Comparison of ENCODE assay signal across 1 cellular context in the genomic region with DNA sequence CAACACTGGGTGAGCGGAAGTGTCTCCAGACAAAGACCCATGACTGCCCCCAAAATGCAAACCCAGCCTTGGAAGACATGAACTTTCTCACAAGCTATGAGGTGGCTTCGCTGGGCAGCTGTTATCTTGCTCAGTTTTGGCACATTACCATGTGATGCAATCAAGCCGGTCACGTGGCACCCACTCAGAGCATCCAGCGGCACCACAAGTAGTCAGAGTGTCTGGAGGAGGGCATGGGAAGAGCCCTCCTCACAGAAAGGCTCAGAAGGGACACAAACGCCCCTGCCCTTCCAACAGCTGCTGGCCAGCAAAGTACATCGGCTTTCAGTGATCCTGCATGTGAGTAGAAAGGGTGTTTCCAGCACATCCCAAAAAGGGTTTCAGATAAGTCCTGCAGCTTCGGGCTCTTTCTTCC.
A peak's percentile ranks its signal among the peaks of the same experiment; 100 is the strongest.
TF ChIP-seq lines count a peak whose summit lies in the region.

No MANE protein-coding gene starts in this region.

TF ChIP-seq in HEK293, 187 proteins besides CTCF, POLR2A, EP300 and RAD21 (continued from another document and continues in another):
- TF ChIP-seq, protein P1, sequence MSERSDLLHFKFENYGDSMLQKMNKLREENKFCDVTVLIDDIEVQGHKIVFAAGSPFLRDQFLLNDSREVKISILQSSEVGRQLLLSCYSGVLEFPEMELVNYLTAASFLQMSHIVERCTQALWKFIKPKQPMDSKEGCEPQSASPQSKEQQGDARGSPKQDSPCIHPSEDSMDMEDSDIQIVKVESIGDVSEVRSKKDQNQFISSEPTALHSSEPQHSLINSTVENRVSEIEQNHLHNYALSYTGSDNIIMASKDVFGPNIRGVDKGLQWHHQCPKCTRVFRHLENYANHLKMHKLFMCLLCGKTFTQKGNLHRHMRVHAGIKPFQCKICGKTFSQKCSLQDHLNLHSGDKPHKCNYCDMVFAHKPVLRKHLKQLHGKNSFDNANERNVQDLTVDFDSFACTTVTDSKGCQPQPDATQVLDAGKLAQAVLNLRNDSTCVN (tag by site-specific recombination; optimal IDR thresholded peaks at IDR 0.05): no peak
- TF ChIP-seq, protein P2, sequence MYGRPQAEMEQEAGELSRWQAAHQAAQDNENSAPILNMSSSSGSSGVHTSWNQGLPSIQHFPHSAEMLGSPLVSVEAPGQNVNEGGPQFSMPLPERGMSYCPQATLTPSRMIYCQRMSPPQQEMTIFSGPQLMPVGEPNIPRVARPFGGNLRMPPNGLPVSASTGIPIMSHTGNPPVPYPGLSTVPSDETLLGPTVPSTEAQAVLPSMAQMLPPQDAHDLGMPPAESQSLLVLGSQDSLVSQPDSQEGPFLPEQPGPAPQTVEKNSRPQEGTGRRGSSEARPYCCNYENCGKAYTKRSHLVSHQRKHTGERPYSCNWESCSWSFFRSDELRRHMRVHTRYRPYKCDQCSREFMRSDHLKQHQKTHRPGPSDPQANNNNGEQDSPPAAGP (tag by site-specific recombination; IDR thresholded peaks at IDR 0.05): no peak
- TF ChIP-seq KLF10 (tag by site-specific recombination; IDR thresholded peaks at IDR 0.05) (no peak), SCRT1 (tag by site-specific recombination; IDR thresholded peaks at IDR 0.05; ENCODE audit: borderline replicate concordance) (no peak), ZNF701 (tag by site-specific recombination; IDR thresholded peaks at IDR 0.05) (no peak), TCF7L2 (IDR thresholded peaks at IDR 0.05; ENCODE audit: borderline replicate concordance, low read depth, low read length) (no peak), ZFHX2 (tag by site-specific recombination; conservative IDR thresholded peaks at IDR 0.05) (peak; percentile 82), ZNF138 (tag by site-specific recombination; IDR thresholded peaks at IDR 0.05; ENCODE audit: borderline replicate concordance) (no peak), ZEB2 (tag by site-specific recombination; IDR thresholded peaks at IDR 0.05) (peak; percentile 65), ZNF10 (tag by site-specific recombination; IDR thresholded peaks at IDR 0.05) (no peak), ZNF121 (tag by site-specific recombination; IDR thresholded peaks at IDR 0.05) (no peak), ZNF629 (tag by site-specific recombination; IDR thresholded peaks at IDR 0.05) (peak; percentile 80), MYNN (tag by site-specific recombination; IDR thresholded peaks at IDR 0.05; ENCODE audit: borderline replicate concordance) (no peak), ZNF404 (tag by site-specific recombination; IDR thresholded peaks at IDR 0.05) (no peak), ZNF311 (tag by site-specific recombination; IDR thresholded peaks at IDR 0.05; ENCODE audit: borderline replicate concordance) (no peak), ZNF394 (tag by site-specific recombination; IDR thresholded peaks at IDR 0.05; ENCODE audit: borderline replicate concordance) (peak; percentile 66; the same call in 1 of the 2 replicates), ZBTB1 (tag by site-specific recombination; IDR thresholded peaks at IDR 0.05) (no peak), ZNF211 (tag by site-specific recombination; IDR thresholded peaks at IDR 0.05; ENCODE audit: low read depth) (no peak), ZNF610 (tag by site-specific recombination; IDR thresholded peaks at IDR 0.05; ENCODE audit: borderline replicate concordance) (no peak), TRIM28 (IDR thresholded peaks at IDR 0.05; ENCODE audit: borderline replicate concordance, low read length) (peak; percentile 81), ZNF843 (tag by site-specific recombination; IDR thresholded peaks at IDR 0.05) (peak; percentile 58; the same call in 1 of the 2 replicates), ZNF426 (tag by site-specific recombination; IDR thresholded peaks at IDR 0.05) (no peak), ZNF837 (tag by site-specific recombination; IDR thresholded peaks at IDR 0.05) (no peak), ZIC2 (tag by site-specific recombination; IDR thresholded peaks at IDR 0.05) (no peak), ZNF202 (tag by site-specific recombination; IDR thresholded peaks at IDR 0.05; ENCODE audit: borderline replicate concordance) (no peak), ZNF221 (tag by site-specific recombination; IDR thresholded peaks at IDR 0.05; ENCODE audit: borderline replicate concordance) (no peak), ZBTB48 (tag by site-specific recombination; IDR thresholded peaks at IDR 0.05) (no peak), ZNF501 (tag by site-specific recombination; IDR thresholded peaks at IDR 0.05) (0 out of 2 replicates have a peak, but pooled peaks have one; percentile 41), ZSCAN16 (tag by site-specific recombination; IDR thresholded peaks at IDR 0.05) (no peak), OSR2 (tag by site-specific recombination; IDR thresholded peaks at IDR 0.05) (no peak), ZNF510 (tag by site-specific recombination; IDR thresholded peaks at IDR 0.05; ENCODE audit: insufficient replicate concordance) (no peak), ZNF624 (tag by site-specific recombination; IDR thresholded peaks at IDR 0.05) (no peak), ZNF626 (tag by site-specific recombination; IDR thresholded peaks at IDR 0.05) (no peak), ZNF274 (IDR thresholded peaks at IDR 0.05; ENCODE audit: low read length) (no peak), ZNF274 (tag by site-specific recombination; IDR thresholded peaks at IDR 0.05; ENCODE audit: borderline replicate concordance) (no peak), KLF16 (tag by site-specific recombination; IDR thresholded peaks at IDR 0.05) (peak; percentile 32; the same call in 1 of the 2 replicates), ZBTB8A (tag by site-specific recombination; IDR thresholded peaks at IDR 0.05) (0 out of 2 replicates have a peak, but pooled peaks have one; percentile 19), ZNF555 (tag by site-specific recombination; conservative IDR thresholded peaks at IDR 0.05) (no peak), ZNF791 (tag by site-specific recombination; IDR thresholded peaks at IDR 0.05) (no peak), ZNF830 (tag by site-specific recombination; IDR thresholded peaks at IDR 0.05; ENCODE audit: low read depth) (no peak), ZNF133 (tag by site-specific recombination; IDR thresholded peaks at IDR 0.05) (no peak)
- TF ChIP-seq, protein P3, sequence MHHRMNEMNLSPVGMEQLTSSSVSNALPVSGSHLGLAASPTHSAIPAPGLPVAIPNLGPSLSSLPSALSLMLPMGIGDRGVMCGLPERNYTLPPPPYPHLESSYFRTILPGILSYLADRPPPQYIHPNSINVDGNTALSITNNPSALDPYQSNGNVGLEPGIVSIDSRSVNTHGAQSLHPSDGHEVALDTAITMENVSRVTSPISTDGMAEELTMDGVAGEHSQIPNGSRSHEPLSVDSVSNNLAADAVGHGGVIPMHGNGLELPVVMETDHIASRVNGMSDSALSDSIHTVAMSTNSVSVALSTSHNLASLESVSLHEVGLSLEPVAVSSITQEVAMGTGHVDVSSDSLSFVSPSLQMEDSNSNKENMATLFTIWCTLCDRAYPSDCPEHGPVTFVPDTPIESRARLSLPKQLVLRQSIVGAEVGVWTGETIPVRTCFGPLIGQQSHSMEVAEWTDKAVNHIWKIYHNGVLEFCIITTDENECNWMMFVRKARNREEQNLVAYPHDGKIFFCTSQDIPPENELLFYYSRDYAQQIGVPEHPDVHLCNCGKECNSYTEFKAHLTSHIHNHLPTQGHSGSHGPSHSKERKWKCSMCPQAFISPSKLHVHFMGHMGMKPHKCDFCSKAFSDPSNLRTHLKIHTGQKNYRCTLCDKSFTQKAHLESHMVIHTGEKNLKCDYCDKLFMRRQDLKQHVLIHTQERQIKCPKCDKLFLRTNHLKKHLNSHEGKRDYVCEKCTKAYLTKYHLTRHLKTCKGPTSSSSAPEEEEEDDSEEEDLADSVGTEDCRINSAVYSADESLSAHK (tag by site-specific recombination; IDR thresholded peaks at IDR 0.05): no peak
- TF ChIP-seq, protein P4, sequence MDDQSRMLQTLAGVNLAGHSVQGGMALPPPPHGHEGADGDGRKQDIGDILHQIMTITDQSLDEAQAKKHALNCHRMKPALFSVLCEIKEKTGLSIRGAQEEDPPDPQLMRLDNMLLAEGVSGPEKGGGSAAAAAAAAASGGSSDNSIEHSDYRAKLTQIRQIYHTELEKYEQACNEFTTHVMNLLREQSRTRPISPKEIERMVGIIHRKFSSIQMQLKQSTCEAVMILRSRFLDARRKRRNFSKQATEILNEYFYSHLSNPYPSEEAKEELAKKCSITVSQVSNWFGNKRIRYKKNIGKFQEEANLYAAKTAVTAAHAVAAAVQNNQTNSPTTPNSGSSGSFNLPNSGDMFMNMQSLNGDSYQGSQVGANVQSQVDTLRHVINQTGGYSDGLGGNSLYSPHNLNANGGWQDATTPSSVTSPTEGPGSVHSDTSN (CRISPR knock-in tag; IDR thresholded peaks at IDR 0.05): no peak
- TF ChIP-seq, protein P5, sequence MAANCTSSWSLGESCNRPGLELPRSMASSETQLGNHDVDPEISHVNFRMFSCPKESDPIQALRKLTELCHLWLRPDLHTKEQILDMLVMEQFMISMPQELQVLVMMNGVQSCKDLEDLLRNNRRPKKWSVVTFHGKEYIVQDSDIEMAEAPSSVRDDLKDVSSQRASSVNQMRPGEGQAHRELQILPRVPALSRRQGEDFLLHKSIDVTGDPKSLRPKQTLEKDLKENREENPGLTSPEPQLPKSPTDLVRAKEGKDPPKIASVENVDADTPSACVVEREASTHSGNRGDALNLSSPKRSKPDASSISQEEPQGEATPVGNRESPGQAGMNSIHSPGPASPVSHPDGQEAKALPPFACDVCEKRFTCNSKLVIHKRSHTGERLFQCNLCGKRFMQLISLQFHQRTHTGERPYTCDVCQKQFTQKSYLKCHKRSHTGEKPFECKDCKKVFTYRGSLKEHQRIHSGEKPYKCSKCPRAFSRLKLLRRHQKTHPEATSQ (tag by site-specific recombination; IDR thresholded peaks at IDR 0.05): no peak
- TF ChIP-seq, protein P6, sequence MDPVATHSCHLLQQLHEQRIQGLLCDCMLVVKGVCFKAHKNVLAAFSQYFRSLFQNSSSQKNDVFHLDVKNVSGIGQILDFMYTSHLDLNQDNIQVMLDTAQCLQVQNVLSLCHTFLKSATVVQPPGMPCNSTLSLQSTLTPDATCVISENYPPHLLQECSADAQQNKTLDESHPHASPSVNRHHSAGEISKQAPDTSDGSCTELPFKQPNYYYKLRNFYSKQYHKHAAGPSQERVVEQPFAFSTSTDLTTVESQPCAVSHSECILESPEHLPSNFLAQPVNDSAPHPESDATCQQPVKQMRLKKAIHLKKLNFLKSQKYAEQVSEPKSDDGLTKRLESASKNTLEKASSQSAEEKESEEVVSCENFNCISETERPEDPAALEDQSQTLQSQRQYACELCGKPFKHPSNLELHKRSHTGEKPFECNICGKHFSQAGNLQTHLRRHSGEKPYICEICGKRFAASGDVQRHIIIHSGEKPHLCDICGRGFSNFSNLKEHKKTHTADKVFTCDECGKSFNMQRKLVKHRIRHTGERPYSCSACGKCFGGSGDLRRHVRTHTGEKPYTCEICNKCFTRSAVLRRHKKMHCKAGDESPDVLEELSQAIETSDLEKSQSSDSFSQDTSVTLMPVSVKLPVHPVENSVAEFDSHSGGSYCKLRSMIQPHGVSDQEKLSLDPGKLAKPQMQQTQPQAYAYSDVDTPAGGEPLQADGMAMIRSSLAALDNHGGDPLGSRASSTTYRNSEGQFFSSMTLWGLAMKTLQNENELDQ (tag by site-specific recombination; IDR thresholded peaks at IDR 0.05; ENCODE audit: low read depth): no peak
- TF ChIP-seq, protein P7, sequence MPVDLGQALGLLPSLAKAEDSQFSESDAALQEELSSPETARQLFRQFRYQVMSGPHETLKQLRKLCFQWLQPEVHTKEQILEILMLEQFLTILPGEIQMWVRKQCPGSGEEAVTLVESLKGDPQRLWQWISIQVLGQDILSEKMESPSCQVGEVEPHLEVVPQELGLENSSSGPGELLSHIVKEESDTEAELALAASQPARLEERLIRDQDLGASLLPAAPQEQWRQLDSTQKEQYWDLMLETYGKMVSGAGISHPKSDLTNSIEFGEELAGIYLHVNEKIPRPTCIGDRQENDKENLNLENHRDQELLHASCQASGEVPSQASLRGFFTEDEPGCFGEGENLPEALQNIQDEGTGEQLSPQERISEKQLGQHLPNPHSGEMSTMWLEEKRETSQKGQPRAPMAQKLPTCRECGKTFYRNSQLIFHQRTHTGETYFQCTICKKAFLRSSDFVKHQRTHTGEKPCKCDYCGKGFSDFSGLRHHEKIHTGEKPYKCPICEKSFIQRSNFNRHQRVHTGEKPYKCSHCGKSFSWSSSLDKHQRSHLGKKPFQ (tag by site-specific recombination; IDR thresholded peaks at IDR 0.05): no peak
- TF ChIP-seq, protein P8, sequence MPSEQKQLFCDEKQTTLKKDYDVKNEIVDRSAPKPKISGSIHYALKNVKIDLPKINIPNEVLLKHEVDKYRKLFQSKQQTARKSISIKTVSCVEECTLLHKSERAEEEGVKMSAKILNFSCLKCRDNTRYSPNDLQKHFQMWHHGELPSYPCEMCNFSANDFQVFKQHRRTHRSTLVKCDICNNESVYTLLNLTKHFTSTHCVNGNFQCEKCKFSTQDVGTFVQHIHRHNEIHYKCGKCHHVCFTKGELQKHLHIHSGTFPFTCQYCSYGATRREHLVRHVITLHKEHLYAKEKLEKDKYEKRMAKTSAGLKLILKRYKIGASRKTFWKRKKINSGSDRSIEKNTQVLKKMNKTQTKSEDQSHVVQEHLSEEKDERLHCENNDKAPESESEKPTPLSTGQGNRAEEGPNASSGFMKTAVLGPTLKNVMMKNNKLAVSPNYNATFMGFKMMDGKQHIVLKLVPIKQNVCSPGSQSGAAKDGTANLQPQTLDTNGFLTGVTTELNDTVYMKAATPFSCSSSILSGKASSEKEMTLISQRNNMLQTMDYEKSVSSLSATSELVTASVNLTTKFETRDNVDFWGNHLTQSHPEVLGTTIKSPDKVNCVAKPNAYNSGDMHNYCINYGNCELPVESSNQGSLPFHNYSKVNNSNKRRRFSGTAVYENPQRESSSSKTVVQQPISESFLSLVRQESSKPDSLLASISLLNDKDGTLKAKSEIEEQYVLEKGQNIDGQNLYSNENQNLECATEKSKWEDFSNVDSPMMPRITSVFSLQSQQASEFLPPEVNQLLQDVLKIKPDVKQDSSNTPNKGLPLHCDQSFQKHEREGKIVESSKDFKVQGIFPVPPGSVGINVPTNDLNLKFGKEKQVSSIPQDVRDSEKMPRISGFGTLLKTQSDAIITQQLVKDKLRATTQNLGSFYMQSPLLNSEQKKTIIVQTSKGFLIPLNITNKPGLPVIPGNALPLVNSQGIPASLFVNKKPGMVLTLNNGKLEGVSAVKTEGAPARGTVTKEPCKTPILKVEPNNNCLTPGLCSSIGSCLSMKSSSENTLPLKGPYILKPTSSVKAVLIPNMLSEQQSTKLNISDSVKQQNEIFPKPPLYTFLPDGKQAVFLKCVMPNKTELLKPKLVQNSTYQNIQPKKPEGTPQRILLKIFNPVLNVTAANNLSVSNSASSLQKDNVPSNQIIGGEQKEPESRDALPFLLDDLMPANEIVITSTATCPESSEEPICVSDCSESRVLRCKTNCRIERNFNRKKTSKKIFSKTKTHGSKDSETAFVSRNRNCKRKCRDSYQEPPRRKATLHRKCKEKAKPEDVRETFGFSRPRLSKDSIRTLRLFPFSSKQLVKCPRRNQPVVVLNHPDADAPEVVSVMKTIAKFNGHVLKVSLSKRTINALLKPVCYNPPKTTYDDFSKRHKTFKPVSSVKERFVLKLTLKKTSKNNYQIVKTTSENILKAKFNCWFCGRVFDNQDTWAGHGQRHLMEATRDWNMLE (tag by site-specific recombination; conservative IDR thresholded peaks at IDR 0.05; ENCODE audit: low read depth): peak; percentile 41; the same call in 1 of the 2 replicates
